In the genomic region with DNA sequence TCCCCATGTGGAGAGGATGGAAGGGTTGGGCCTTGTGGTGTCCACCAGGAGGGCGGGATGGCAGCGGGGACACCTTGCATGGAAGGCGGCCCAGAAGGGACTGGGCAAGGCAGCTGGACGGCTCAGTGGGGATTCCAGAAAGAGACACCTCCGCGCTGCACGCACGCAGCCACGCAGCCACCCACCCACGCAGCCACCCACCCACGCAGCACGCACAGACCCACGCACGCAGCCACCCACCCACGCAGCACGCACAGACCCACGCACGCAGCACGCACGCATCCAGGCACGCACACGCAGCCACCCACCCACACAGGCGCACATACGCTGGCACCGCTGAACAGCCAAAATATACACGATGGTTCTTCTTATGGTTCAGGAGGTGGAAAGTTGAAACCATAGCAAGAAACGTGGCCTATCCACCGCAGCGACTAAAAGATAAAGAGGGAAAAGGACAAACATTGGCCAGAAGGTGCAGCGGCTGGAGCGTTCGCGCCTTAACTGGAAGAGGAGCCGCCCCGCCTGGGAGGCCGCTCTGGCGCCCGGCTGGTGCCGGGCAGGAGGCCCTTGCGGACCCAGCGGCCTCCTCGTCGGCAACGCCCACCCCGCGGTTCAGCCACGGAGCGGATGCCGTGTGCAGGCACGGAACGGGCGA, we compare ENCODE assay signal across 1 cellular context.
TF ChIP-seq lines count a peak whose summit lies in the region.

No MANE protein-coding gene starts in this region.

TF ChIP-seq in GM23338, 12 proteins besides CTCF, POLR2A, EP300 and RAD21 (continued from another document):
- TF ChIP-seq CREB1 (CRISPR knock-in tag; IDR thresholded peaks at IDR 0.05; ENCODE audit: low read depth): no peak
- TF ChIP-seq JUNB (IDR thresholded peaks at IDR 0.05; ENCODE audit: unreplicated experiment): no peak
- no peak for TF ChIP-seq STAT1 (IDR thresholded peaks at IDR 0.05; ENCODE audit: unreplicated experiment)
- no peak for TF ChIP-seq EZH2phosphoT487 (IDR thresholded peaks at IDR 0.05; ENCODE audit: unreplicated experiment)
